1 cellular context compared by ENCODE assay signal in genomic region chr2:27428213-27428977, GRCh38.
A peak's percentile ranks its signal among the peaks of the same experiment; 100 is the strongest.
TF ChIP-seq lines count a peak whose summit lies in the region.

NRBP1 (plus strand) TSS chr2:27428631; CDS start chr2:27433274, 4,643 bp downstream.

TF ChIP-seq in GM12878, 131 proteins besides CTCF, POLR2A, EP300 and RAD21 (continued from another document and continues in another):
- TF ChIP-seq E2F8 (IDR thresholded peaks at IDR 0.05; ENCODE audit: low read depth, partially characterized antibody) (no peak), HDGF (IDR thresholded peaks at IDR 0.05) (peak; percentile 77), FOXM1 (IDR thresholded peaks at IDR 0.05; ENCODE audit: low read depth, low read length) (no peak), SRF (IDR thresholded peaks at IDR 0.05; ENCODE audit: low read depth in 2 of 2, low read length in 2 of 2) (0 out of 4 replicates have a peak, but pooled peaks of 1 of the 2 experiments have one; percentile 11), MXI1 (IDR thresholded peaks at IDR 0.05; ENCODE audit: low read depth, low read length) (no peak), CREM (IDR thresholded peaks at IDR 0.05; ENCODE audit: low read depth) (0 out of 2 replicates have a peak, but pooled peaks have one; percentile 31), CHD2 (IDR thresholded peaks at IDR 0.05; ENCODE audit: borderline replicate concordance, low read depth, low read length) (no peak), CEBPZ (IDR thresholded peaks at IDR 0.05; ENCODE audit: low read depth, low read length) (no peak), POLR2AphosphoS2 (IDR thresholded peaks at IDR 0.05; ENCODE audit: low read depth, low read length) (peak; percentile 76), RELA (IDR thresholded peaks at IDR 0.05; ENCODE audit: borderline replicate concordance, partially characterized antibody) (no peak), CEBPB (IDR thresholded peaks at IDR 0.05; ENCODE audit: borderline replicate concordance in 1 of 2, low read depth in 2 of 2, low read length in 2 of 2) (no peak), MYC (IDR thresholded peaks at IDR 0.05; ENCODE audit: insufficient read depth, insufficient read length, insufficient replicate concordance, low read length, severe bottlenecking) (no peak), MLLT1 (IDR thresholded peaks at IDR 0.05) (peak; percentile 44; the same call in 1 of the 2 replicates), NR2C1 (IDR thresholded peaks at IDR 0.05) (no peak), EZH2 (IDR thresholded peaks at IDR 0.05; ENCODE audit: borderline replicate concordance, control insufficient read depth, low read depth, low read length) (no peak), YBX1 (IDR thresholded peaks at IDR 0.05) (no peak), PML (IDR thresholded peaks at IDR 0.05; ENCODE audit: low read length) (peak; percentile 97), RCOR1 (conservative IDR thresholded peaks at IDR 0.05; ENCODE audit: low read depth, low read length) (0 out of 2 replicates have a peak, but pooled peaks have one; percentile 29), JUND (IDR thresholded peaks at IDR 0.05; ENCODE audit: low read depth, low read length) (no peak), TARDBP (IDR thresholded peaks at IDR 0.05; ENCODE audit: borderline replicate concordance) (no peak), ELK1 (IDR thresholded peaks at IDR 0.05; ENCODE audit: low read depth, low read length) (no peak), MTA3 (IDR thresholded peaks at IDR 0.05; ENCODE audit: borderline replicate concordance, low read length) (no peak), DPF2 (IDR thresholded peaks at IDR 0.05) (peak; percentile 62; the same call in 1 of the 2 replicates), EGR1 (IDR thresholded peaks at IDR 0.05; ENCODE audit: borderline replicate concordance in 1 of 2, low read depth in 2 of 2, low read length in 2 of 2) (peak in 1 of 2 experiments; percentile 46; a peak in 1 of 3 replicates), SMAD5 (IDR thresholded peaks at IDR 0.05; ENCODE audit: low read depth) (peak; percentile 68; the same call in 1 of the 2 replicates), CHD1 (IDR thresholded peaks at IDR 0.05; ENCODE audit: low read depth, low read length) (no peak), CUX1 (IDR thresholded peaks at IDR 0.05; ENCODE audit: insufficient replicate concordance, low read depth, low read length) (no peak), ZNF274 (IDR thresholded peaks at IDR 0.05; ENCODE audit: insufficient read depth, insufficient read length) (no peak), ZNF622 (IDR thresholded peaks at IDR 0.05) (peak; percentile 48; the same call in 1 of the 2 replicates), SPI1 (IDR thresholded peaks at IDR 0.05; ENCODE audit: borderline replicate concordance, insufficient read depth, low read depth, low read length) (no peak), ZNF24 (IDR thresholded peaks at IDR 0.05) (no peak), HDAC6 (IDR thresholded peaks at IDR 0.05; ENCODE audit: unreplicated experiment) (no peak), NFYA (IDR thresholded peaks at IDR 0.05; ENCODE audit: borderline replicate concordance, low read depth, low read length) (no peak), MYB (IDR thresholded peaks at IDR 0.05; ENCODE audit: borderline replicate concordance, low read depth, low read length) (no peak), SREBF2 (IDR thresholded peaks at IDR 0.05; ENCODE audit: low read length) (no peak), ZZZ3 (IDR thresholded peaks at IDR 0.05; ENCODE audit: control insufficient read depth, insufficient read length, low read depth) (no peak), CBFB (IDR thresholded peaks at IDR 0.05; ENCODE audit: low read depth) (no peak), IKZF1 (conservative IDR thresholded peaks at IDR 0.05) (peak; percentile 72; the same call in 1 of the 2 replicates), JUNB (IDR thresholded peaks at IDR 0.05) (no peak), SMC3 (IDR thresholded peaks at IDR 0.05; ENCODE audit: borderline replicate concordance, low read length) (no peak), ZSCAN29 (IDR thresholded peaks at IDR 0.05) (no peak), IRF5 (IDR thresholded peaks at IDR 0.05; ENCODE audit: borderline replicate concordance) (no peak), ZBED1 (IDR thresholded peaks at IDR 0.05; ENCODE audit: borderline replicate concordance) (no peak), EED (IDR thresholded peaks at IDR 0.05; ENCODE audit: low read depth) (no peak; the same call in 1 of the 2 replicates), SUZ12 (IDR thresholded peaks at IDR 0.05; ENCODE audit: unreplicated experiment) (no peak), IKZF2 (IDR thresholded peaks at IDR 0.05) (no peak)
- TF ChIP-seq, protein P1, sequence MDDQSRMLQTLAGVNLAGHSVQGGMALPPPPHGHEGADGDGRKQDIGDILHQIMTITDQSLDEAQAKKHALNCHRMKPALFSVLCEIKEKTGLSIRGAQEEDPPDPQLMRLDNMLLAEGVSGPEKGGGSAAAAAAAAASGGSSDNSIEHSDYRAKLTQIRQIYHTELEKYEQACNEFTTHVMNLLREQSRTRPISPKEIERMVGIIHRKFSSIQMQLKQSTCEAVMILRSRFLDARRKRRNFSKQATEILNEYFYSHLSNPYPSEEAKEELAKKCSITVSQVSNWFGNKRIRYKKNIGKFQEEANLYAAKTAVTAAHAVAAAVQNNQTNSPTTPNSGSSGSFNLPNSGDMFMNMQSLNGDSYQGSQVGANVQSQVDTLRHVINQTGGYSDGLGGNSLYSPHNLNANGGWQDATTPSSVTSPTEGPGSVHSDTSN (IDR thresholded peaks at IDR 0.05; ENCODE audit: insufficient replicate concordance, low read depth, low read length): no peak
- TF ChIP-seq, protein P2, sequence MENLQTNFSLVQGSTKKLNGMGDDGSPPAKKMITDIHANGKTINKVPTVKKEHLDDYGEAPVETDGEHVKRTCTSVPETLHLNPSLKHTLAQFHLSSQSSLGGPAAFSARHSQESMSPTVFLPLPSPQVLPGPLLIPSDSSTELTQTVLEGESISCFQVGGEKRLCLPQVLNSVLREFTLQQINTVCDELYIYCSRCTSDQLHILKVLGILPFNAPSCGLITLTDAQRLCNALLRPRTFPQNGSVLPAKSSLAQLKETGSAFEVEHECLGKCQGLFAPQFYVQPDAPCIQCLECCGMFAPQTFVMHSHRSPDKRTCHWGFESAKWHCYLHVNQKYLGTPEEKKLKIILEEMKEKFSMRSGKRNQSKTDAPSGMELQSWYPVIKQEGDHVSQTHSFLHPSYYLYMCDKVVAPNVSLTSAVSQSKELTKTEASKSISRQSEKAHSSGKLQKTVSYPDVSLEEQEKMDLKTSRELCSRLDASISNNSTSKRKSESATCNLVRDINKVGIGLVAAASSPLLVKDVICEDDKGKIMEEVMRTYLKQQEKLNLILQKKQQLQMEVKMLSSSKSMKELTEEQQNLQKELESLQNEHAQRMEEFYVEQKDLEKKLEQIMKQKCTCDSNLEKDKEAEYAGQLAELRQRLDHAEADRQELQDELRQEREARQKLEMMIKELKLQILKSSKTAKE (IDR thresholded peaks at IDR 0.05; ENCODE audit: low read depth, poor library complexity, severe bottlenecking): no peak
